In genomic region chr1:231986631-231987291, GRCh38 we compare ENCODE assay signal across 14 cellular contexts.
DNase-seq lines count a peak whose midpoint lies in the region; ATAC-seq and TF ChIP-seq lines count a peak whose summit lies in the region.
"Had no signal": no experiment of that assay in that cellular context is flagged by ENCODE, and none has a peak within 500 bp of the region (broad histone marks: within the 10 kb centered on the region; RNA-seq: fewer than 3 reads in every experiment).

No MANE protein-coding gene starts in this region.

- H3K9me3 ChIP-seq in sigmoid colon = peaks cover 0 to 1% (median 0%) of the 10 kb centered on the region in 4 donors
- H3K9me3 ChIP-seq: vagina had no signal

- peak; percentile 20 to 55 for ATAC-seq in left cardiac atrium

- H3K4me1 ChIP-seq in sigmoid colon = peaks cover 0 to 9% (median 5%) of the 10 kb centered on the region in 4 donors
- H3K4me1 ChIP-seq: vagina had no signal

- no peaks in the 10 kb centered on the region for H3K36me3 Mint-ChIP-seq in MCF 10A (ENCODE audit: insufficient read depth, unreplicated experiment)

- no peak overlapping the region for H3K27ac Mint-ChIP-seq in MCF 10A (ENCODE audit: low read depth, unreplicated experiment)
- H3K27ac Mint-ChIP-seq: nephron progenitor cell; stimulated activated naive CD8-positive, alpha-beta T cell treated with anti-CD3 and anti-CD28 coated beads, Interleukin-15, Interleukin-2, amounts not matched to agents 100 ng/mL and 50 ng/mL, for 24 hours had no signal

- no peaks in the 10 kb centered on the region for H3K4me1 Mint-ChIP-seq in MCF 10A (ENCODE audit: insufficient read depth, unreplicated experiment)

- H3K36me3 ChIP-seq in sigmoid colon = no peaks in the 10 kb centered on the region
- H3K36me3 ChIP-seq: vagina had no signal

- TF ChIP-seq CTCF in MCF 10A (IDR thresholded peaks at IDR 0.05; ENCODE audit: unreplicated experiment) (no peak), sigmoid colon (IDR thresholded peaks at IDR 0.05) (no peak)

- no peaks in the 10 kb centered on the region for H3K9me3 Mint-ChIP-seq in MCF 10A (ENCODE audit: unreplicated experiment)
- H3K9me3 Mint-ChIP-seq: nephron progenitor cell; stimulated activated naive CD8-positive, alpha-beta T cell treated with anti-CD3 and anti-CD28 coated beads, Interleukin-15, Interleukin-2, amounts not matched to agents 100 ng/mL and 50 ng/mL, for 24 hours had no signal

- WGBS in sigmoid colon, 2 donors = 93% methylated on average over 7 of the region's 7 CpGs

- no peaks in the 10 kb centered on the region for H3K27me3 Mint-ChIP-seq in MCF 10A (ENCODE audit: insufficient read depth, unreplicated experiment)
- H3K27me3 Mint-ChIP-seq: stimulated activated naive CD8-positive, alpha-beta T cell treated with anti-CD3 and anti-CD28 coated beads, Interleukin-15, Interleukin-2, amounts not matched to agents 100 ng/mL and 50 ng/mL, for 24 hours had no signal

- POLR2A ChIA-PET in MCF 10A (lab: Yijun Ruan, JAX) = interaction anchor here (0.9 to 1.4 kb wide), 3 partner anchors 15 to 86 kb away, joined by 3 to 4 read pairs (median 4); no protein-coding TSS in a partner anchor

- no peak for TF ChIP-seq POLR2A in sigmoid colon (IDR thresholded peaks at IDR 0.05)

- intact Hi-C loops in MCF 10A (cut with micrococcal nuclease) = no loop called here
- intact Hi-C loops in left cardiac atrium (cut with DNase I) = loop anchor here in 1 of 2 donors (10.0 kb wide), 2 partner anchors 52 to 122 kb away; no protein-coding TSS in a partner anchor
- intact Hi-C loops in sigmoid colon (cut with DNase I) = no loop called here

- CTCF ChIA-PET in MCF 10A (lab: Yijun Ruan, JAX) = no interaction called here

- no peak overlapping the region for H3K4me3 ChIP-seq in sigmoid colon
- H3K4me3 ChIP-seq: vagina had no signal

- no peak for TF ChIP-seq EP300 in sigmoid colon (IDR thresholded peaks at IDR 0.05)

- peak overlapping the region; percentile 4 to 47 (median 34) for H3K27ac ChIP-seq in sigmoid colon
- H3K27ac ChIP-seq: vagina had no signal

- no peak overlapping the region for H3K4me3 Mint-ChIP-seq in MCF 10A (ENCODE audit: unreplicated experiment)
- H3K4me3 Mint-ChIP-seq: nephron progenitor cell; stimulated activated naive CD8-positive, alpha-beta T cell treated with anti-CD3 and anti-CD28 coated beads, Interleukin-15, Interleukin-2, amounts not matched to agents 100 ng/mL and 50 ng/mL, for 24 hours had no signal

- no TSS peak for BruUV-seq in MCF 10A (replicated peaks; lab: Mats Ljungman, UMichigan)

- H3K27me3 ChIP-seq in sigmoid colon = no peaks in the 10 kb centered on the region
- H3K27me3 ChIP-seq: vagina had no signal

- DNase-seq in NCI-H526 treated with DMSO at 0.1 percent for 48 hours (lab: John Stamatoyannopoulos, UW) (peak; percentile 9), MCF 10A (ENCODE audit: unreplicated experiment) (peak; percentile 38), left cardiac atrium (peak; percentile 39), sigmoid colon (peak; percentile 69), COR-L47 (lab: John Stamatoyannopoulos, UW) (no peak), GM03348 (ENCODE audit: low spot score) (no peak), AG08396 (ENCODE audit: low spot score) (no peak)
- DNase-seq: HCEC 1CT, NCI-H1436 treated with DMSO at 0.1 percent for 48 hours, NCI-H510A, nephron progenitor cell, small intestine had no signal

Comparison
In these comparisons a context has a peak if more than half of its experiments do, and no peak if none do; other contexts are left out.
1. DNase-seq: peak in NCI-H526 treated with DMSO at 0.1 percent for 48 hours (single experiment), MCF 10A (single experiment), left cardiac atrium (single experiment) and sigmoid colon (single experiment); none in COR-L47 (single experiment), GM03348 (single experiment) and AG08396 (single experiment).